In genomic region chr3:108936924-108937689, GRCh38 we compare ENCODE assay signal across 1 cellular context.
TF ChIP-seq lines count a peak whose summit lies in the region.

No MANE protein-coding gene starts in this region.

TF ChIP-seq in SK-N-SH, 30 proteins besides CTCF, POLR2A, EP300 and RAD21:
- TF ChIP-seq USF1 (IDR thresholded peaks at IDR 0.05; ENCODE audit: borderline replicate concordance, low read depth) (no peak), FOSL2 (IDR thresholded peaks at IDR 0.05; ENCODE audit: borderline replicate concordance, low read depth) (no peak), YY1 (IDR thresholded peaks at IDR 0.05; ENCODE audit: low read depth) (no peak), CHD2 (IDR thresholded peaks at IDR 0.05; ENCODE audit: low read length, partially characterized antibody) (no peak), NFIC (IDR thresholded peaks at IDR 0.05; ENCODE audit: borderline replicate concordance) (no peak), MXI1 (IDR thresholded peaks at IDR 0.05; ENCODE audit: low read depth, low read length) (no peak), GABPA (IDR thresholded peaks at IDR 0.05; ENCODE audit: low read depth) (no peak), SMC3 (IDR thresholded peaks at IDR 0.05; ENCODE audit: low read depth, low read length) (no peak), MEF2A (IDR thresholded peaks at IDR 0.05; ENCODE audit: borderline replicate concordance, low read depth) (no peak), FOXM1 (IDR thresholded peaks at IDR 0.05; ENCODE audit: low read depth) (no peak), POLR2AphosphoS5 (IDR thresholded peaks at IDR 0.05; ENCODE audit: low read depth, low read length) (no peak), IRF3 (IDR thresholded peaks at IDR 0.05; ENCODE audit: low read depth, low read length) (no peak), TCF12 (IDR thresholded peaks at IDR 0.05) (no peak), REST (IDR thresholded peaks at IDR 0.05; ENCODE audit: low read depth, low read length) (no peak), TAF1 (IDR thresholded peaks at IDR 0.05; ENCODE audit: borderline replicate concordance, low read depth, low read length) (no peak), JUND (IDR thresholded peaks at IDR 0.05) (no peak), ZBTB33 (IDR thresholded peaks at IDR 0.05; ENCODE audit: borderline replicate concordance, low read depth) (no peak), NRF1 (IDR thresholded peaks at IDR 0.05; ENCODE audit: low read depth, low read length) (no peak), RFX5 (IDR thresholded peaks at IDR 0.05; ENCODE audit: low read length) (no peak), SIN3A (IDR thresholded peaks at IDR 0.05; ENCODE audit: borderline replicate concordance, low read depth, low read length) (no peak)
